1 cellular context compared by ENCODE assay signal in the genomic region with DNA sequence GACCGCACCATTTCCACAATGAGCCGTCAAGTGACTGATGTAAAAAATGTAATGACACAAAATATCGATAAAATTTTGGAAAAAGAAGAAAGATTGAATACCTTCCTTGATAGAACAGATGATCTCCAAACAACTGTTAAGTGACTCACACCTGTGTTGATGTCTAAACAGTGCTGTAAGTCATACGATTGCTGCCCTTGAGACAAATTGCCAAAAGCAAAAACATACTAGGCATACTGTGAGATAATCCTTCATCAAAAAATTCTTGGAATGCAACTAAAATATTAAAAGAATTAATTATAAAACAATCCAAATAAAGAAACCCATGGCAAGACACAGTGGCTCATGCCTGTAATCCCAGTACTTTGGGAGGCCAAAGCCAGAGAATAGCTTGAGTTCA.
TF ChIP-seq lines count a peak whose summit lies in the region.

No MANE protein-coding gene starts in this region.

TF ChIP-seq in IMR-90, 13 proteins besides CTCF, POLR2A, EP300 and RAD21:
- no peak for TF ChIP-seq MAZ (IDR thresholded peaks at IDR 0.05; ENCODE audit: borderline replicate concordance, low read depth, low read length)
